ENCODE assay signal across 19 cellular contexts in the genomic region with DNA sequence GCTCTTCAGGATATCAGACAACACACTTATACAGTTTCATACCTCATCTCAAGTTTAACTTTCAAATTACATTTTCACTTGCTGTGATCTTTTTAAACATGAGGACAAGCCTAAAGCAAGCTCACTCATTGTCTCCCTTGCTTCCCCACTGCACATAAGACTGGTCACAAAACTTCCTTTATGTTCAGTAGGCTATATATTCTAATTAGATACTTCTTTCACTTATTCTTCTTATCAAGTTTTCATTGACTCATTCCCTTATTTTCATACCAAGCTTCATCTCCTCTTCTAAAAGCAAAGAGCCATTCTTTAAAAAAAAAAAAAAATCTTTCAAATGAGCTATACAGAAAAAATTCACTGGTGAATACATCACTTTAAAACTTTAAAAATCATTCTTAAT.
"Had no signal": no experiment of that assay in that cellular context is flagged by ENCODE, and none has a peak within 500 bp of the region (broad histone marks: within the 10 kb centered on the region; RNA-seq: fewer than 3 reads in every experiment).

No MANE protein-coding gene starts in this region.

- FAIRE-seq: endothelial cell of umbilical vein, keratinocyte had no signal

- DNase-seq: colonic mucosa; cortex of kidney; effector CD8-positive, alpha-beta T cell; effector memory CD8-positive, alpha-beta T cell; foreskin keratinocyte; gastrocnemius medialis; glutamatergic neuron; head of caudate nucleus; heart right ventricle; hippocampal formation; left cardiac atrium; left lung; left ventricle myocardium superior; lower lobe of right lung; mesenchymal stem cell; mucosa of descending colon; naive B cell had no signal
